8 cellular contexts compared by ENCODE assay signal in genomic region chr7:28180364-28181147, GRCh38. TPM values are rescaled to one million over a fixed set of nuclear protein-coding genes. Genes with fewer than 3 reads are reported as not detected.
DNase-seq lines count a peak whose midpoint lies in the region; ATAC-seq and TF ChIP-seq lines count a peak whose summit lies in the region.

JAZF1 (minus strand) TSS chr7:28180795.

- H3K9ac ChIP-seq in iPS-15b (ENCODE audit: low read depth, low read length): no peak within 1 kb of the TSS

- in situ Hi-C loops in brain microvascular endothelial cell (cut with HindIII; ENCODE audit: low pct_ligation_motif_present, low sequenced_read_pairs): no loop called here

- no peaks in the 10 kb centered on the region for H3K27me3 ChIP-seq in brain microvascular endothelial cell (replicated peaks)
- peaks cover 11% of the 10 kb centered on the region for H3K27me3 ChIP-seq in iPS-15b (ENCODE audit: control insufficient read depth, insufficient read depth, low read length)
- no peaks in the 10 kb centered on the region for H3K27me3 ChIP-seq in sigmoid colon

- 1% methylated on average over 49 to 63 of the region's 64 CpGs for WGBS in sigmoid colon, 2 donors

- H3K4me3 ChIP-seq in brain microvascular endothelial cell (ENCODE audit: low read depth, low read length) (peak within 1 kb of the TSS; percentile 77), iPS-15b (ENCODE audit: low read depth, low read length) (peak within 1 kb of the TSS; percentile 67), sigmoid colon (peak within 1 kb of the TSS; percentile 87 to 94 (median 91))

- no peak for TF ChIP-seq POLR2A in sigmoid colon (IDR thresholded peaks at IDR 0.05)

- H3K4me1 ChIP-seq in iPS-15b (ENCODE audit: control insufficient read depth, insufficient read depth, low read length) (peaks cover 3% of the 10 kb centered on the region), sigmoid colon (peaks cover 0 to 56% (median 46%) of the 10 kb centered on the region in 4 donors)

- H3K36me3 ChIP-seq in brain microvascular endothelial cell (replicated peaks): no peaks in the 10 kb centered on the region
- H3K36me3 ChIP-seq in iPS-15b (ENCODE audit: control insufficient read depth, insufficient read depth, low read length): no peaks in the 10 kb centered on the region
- H3K36me3 ChIP-seq in sigmoid colon: no peaks in the 10 kb centered on the region

- H3K27ac ChIP-seq in VCaP (peak within 1 kb of the TSS; percentile 50; the same call in 1 of the 2 replicates), brain microvascular endothelial cell (no peak within 1 kb of the TSS), sigmoid colon (peak within 1 kb of the TSS; percentile 87 to 95 (median 94))

- no peak for TF ChIP-seq EP300 in sigmoid colon (IDR thresholded peaks at IDR 0.05)

- TF ChIP-seq CTCF in VCaP (conservative IDR thresholded peaks at IDR 0.05) (no peak), brain microvascular endothelial cell (IDR thresholded peaks at IDR 0.05; ENCODE audit: low read depth, low read length, missing control alignments) (no peak), sigmoid colon (IDR thresholded peaks at IDR 0.05) (no peak)

- ATAC-seq in HG03135 (IDR thresholded peaks at IDR 0.05; ENCODE audit: unreplicated experiment): no peak

- H3K9me3 ChIP-seq in iPS-15b (ENCODE audit: control insufficient read depth, insufficient read depth, low read length): no peaks in the 10 kb centered on the region
- no peaks in the 10 kb centered on the region for H3K9me3 ChIP-seq in sigmoid colon

- peak; percentile 53 for DNase-seq in EL
- DNase-seq in NCI-H1092 treated with DMSO at 0.1 percent for 48 hours (lab: John Stamatoyannopoulos, UW): peak; percentile 75
- no peak for DNase-seq in brain microvascular endothelial cell
- peak; percentile 86 for DNase-seq in sigmoid colon
- no peak for DNase-seq in OCI-M2 (lab: John Stamatoyannopoulos, UW; ENCODE audit: unreplicated experiment)

- intact Hi-C loops in sigmoid colon (cut with DNase I): loop anchor here (5.0 to 10.0 kb wide), 5 partner anchors 92 to 516 kb away; partner anchors contain the start of gene HIBADH

RNA-seq across cellular contexts. Expression of gene JAZF1, which starts in this region (rescaled TPM):
- 10 to 100 TPM; 46.4 to 59.6 (median 49.6) TPM for total RNA-seq in sigmoid colon
- 1 to 10 TPM; 4.2 to 7.8 (median 7.3) TPM for polyA plus RNA-seq in sigmoid colon

Comparison
In these comparisons a context has a peak if more than half of its experiments do, and no peak if none do; other contexts are left out.
1. DNase-seq: peak in EL (single experiment), NCI-H1092 treated with DMSO at 0.1 percent for 48 hours (single experiment) and sigmoid colon (single experiment); none in brain microvascular endothelial cell (single experiment) and OCI-M2 (single experiment).
2. Peak in every context shown above with its lines, with median percentiles within 50 percentile points of each other: H3K4me3 ChIP-seq.